Comparison of ENCODE assay signal across 1 cellular context in the genomic region with DNA sequence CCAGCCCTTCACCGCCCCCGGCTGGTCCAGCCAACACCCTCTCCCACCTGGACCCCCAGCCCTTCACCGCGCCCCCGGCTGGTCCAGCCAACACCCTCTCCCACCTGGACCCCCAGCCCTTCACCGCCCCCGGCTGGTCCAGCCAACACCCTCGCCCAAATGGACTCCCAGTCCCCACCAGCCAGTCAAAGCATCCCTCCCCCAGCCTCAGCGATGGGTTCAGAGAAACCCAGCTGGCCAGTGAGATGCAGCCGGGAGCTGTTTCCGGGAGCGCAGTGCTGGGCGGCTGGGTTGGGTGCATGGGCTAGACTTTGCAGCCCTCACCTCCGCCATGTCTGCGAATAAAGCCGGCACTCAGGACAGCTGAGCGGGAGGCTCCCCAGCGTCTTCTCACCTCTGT.
TF ChIP-seq lines count a peak whose summit lies in the region.

No MANE protein-coding gene starts in this region.

TF ChIP-seq in H1, 55 proteins besides CTCF, POLR2A, EP300 and RAD21:
- TF ChIP-seq KDM1A (IDR thresholded peaks at IDR 0.05; ENCODE audit: borderline replicate concordance, low read length) (no peak), CREB1 (IDR thresholded peaks at IDR 0.05) (no peak), SRF (IDR thresholded peaks at IDR 0.05; ENCODE audit: low read depth, low read length) (no peak), TEAD4 (IDR thresholded peaks at IDR 0.05; ENCODE audit: low read depth, low read length) (no peak), ASH2L (IDR thresholded peaks at IDR 0.05; ENCODE audit: low read length) (no peak), CHD2 (IDR thresholded peaks at IDR 0.05; ENCODE audit: low read length) (no peak), SIN3A (conservative IDR thresholded peaks at IDR 0.05 in 1 of 2, IDR thresholded peaks at IDR 0.05 in 1 of 2; ENCODE audit: low read depth in 1 of 2, low read length in 2 of 2) (no peak), SIX5 (IDR thresholded peaks at IDR 0.05; ENCODE audit: low read depth, low read length) (no peak), BCL11A (IDR thresholded peaks at IDR 0.05; ENCODE audit: low read depth in 2 of 2, low read length in 2 of 2) (no peak), JUN (IDR thresholded peaks at IDR 0.05; ENCODE audit: low read depth, low read length) (no peak)
